In genomic region chr4:185480016-185480732, GRCh38 we compare ENCODE assay signal across 16 cellular contexts. TPM values are rescaled to one million over a fixed set of nuclear protein-coding genes. Genes with fewer than 3 reads are reported as not detected.
DNase-seq lines count a peak whose midpoint lies in the region; ATAC-seq, FAIRE-seq and TF ChIP-seq lines count a peak whose summit lies in the region.
"Had no signal": no experiment of that assay in that cellular context is flagged by ENCODE, and none has a peak within 500 bp of the region (broad histone marks: within the 10 kb centered on the region; RNA-seq: fewer than 3 reads in every experiment).

No MANE protein-coding gene starts in this region.

- 0 out of 4 replicates have a peak overlapping the region, but pooled peaks of 1 of the 2 experiments have one; percentile 22 for H3K4me2 ChIP-seq in H1 (ENCODE audit: insufficient read depth in 1 of 2, low read depth in 2 of 2, low read length in 2 of 2)

- 60% methylated on average over 15 of the region's 15 CpGs; no CpG with 5 or more reads in 1 of the 2 experiments for WGBS in H1 (ENCODE audit: extremely low coverage in 1 of 2, insufficient coverage in 1 of 2, insufficient read length in 1 of 2, insufficient replicate concordance in 2 of 2, low coverage in 1 of 2, low lambda C conversion rate in 2 of 2, missing lambda C conversion rate in 1 of 2), 2 experiments

- H3K56ac ChIP-seq in H1 (replicated peaks; ENCODE audit: insufficient read length, low read depth, low read length) = no peak overlapping the region

- H3K4ac ChIP-seq in H1 (replicated peaks; ENCODE audit: insufficient read length, low read depth, low read length) = no peak overlapping the region

- peaks cover 89% of the 10 kb centered on the region for H3K27me3 Mint-ChIP-seq in nephron progenitor cell (ENCODE audit: low read depth, poor library complexity)

- no peak overlapping the region for H3K14ac ChIP-seq in H1 (ENCODE audit: insufficient read length)

- no peaks in the 10 kb centered on the region for H3K79me1 ChIP-seq in H1 (ENCODE audit: low read depth, low read length)

- H3K9me3 Mint-ChIP-seq in nephron progenitor cell = no peaks in the 10 kb centered on the region
- H3K9me3 Mint-ChIP-seq: activated naive CD8-positive, alpha-beta T cell treated with anti-CD3 and anti-CD28 coated beads, Interleukin-2, amount 50 U/mL, for 24 hours; HFFc6 had no signal

- no peak overlapping the region for H3K4me3 Mint-ChIP-seq in nephron progenitor cell
- H3K4me3 Mint-ChIP-seq: activated naive CD8-positive, alpha-beta T cell treated with anti-CD3 and anti-CD28 coated beads, Interleukin-2, amount 50 U/mL, for 24 hours; HFFc6 had no signal

- POLR2A ChIA-PET in H1 (lab: Charles Lee; ENCODE audit: partially characterized antibody) = interaction anchor here (1.1 kb wide), 1 partner anchor 18 kb away, joined by 4 read pairs; no protein-coding TSS in a partner anchor

- no peak for TF ChIP-seq EP300 in H1 (IDR thresholded peaks at IDR 0.05; ENCODE audit: borderline replicate concordance in 1 of 2, low read depth in 2 of 2, low read length in 2 of 2)

- H2BK5ac ChIP-seq in H1 (ENCODE audit: low read depth, low read length) = no peak overlapping the region

- no peak overlapping the region for H2BK120ac ChIP-seq in H1 (replicated peaks; ENCODE audit: low read depth, low read length)

- TF ChIP-seq CTCF in H1 (IDR thresholded peaks at IDR 0.05; ENCODE audit: control extremely low read depth in 1 of 3, insufficient read depth in 1 of 3, low read depth in 1 of 3, low read length in 3 of 3) (no peak), nephron progenitor cell (IDR thresholded peaks at IDR 0.05) (no peak)

- H3K23ac ChIP-seq in H1 (ENCODE audit: insufficient read length) = no peak overlapping the region

- H2BK12ac ChIP-seq in H1 (ENCODE audit: low read depth, low read length) = no peak overlapping the region

- H4K5ac ChIP-seq in H1 (ENCODE audit: insufficient read length, low read depth, low read length) = no peak overlapping the region

- no peaks in the 10 kb centered on the region for H4K20me1 ChIP-seq in H1 (replicated peaks in 1 of 2; ENCODE audit: control insufficient read depth in 1 of 2, insufficient read depth in 2 of 2, low read length in 2 of 2)

- TF ChIP-seq POLR2A in H1 (IDR thresholded peaks at IDR 0.05; ENCODE audit: control extremely low read depth in 1 of 2, low read depth in 2 of 2, low read length in 2 of 2) = no peak

- ATAC-seq in GM18868 (IDR thresholded peaks at IDR 0.05; ENCODE audit: unreplicated experiment) (peak; percentile 28), GM21447 (IDR thresholded peaks at IDR 0.05; ENCODE audit: unreplicated experiment) (peak; percentile 30), HG03064 (IDR thresholded peaks at IDR 0.05; ENCODE audit: low read depth, unreplicated experiment) (peak; percentile 14)

- no peaks in the 10 kb centered on the region for H3K4me1 Mint-ChIP-seq in nephron progenitor cell

- H3K27ac Mint-ChIP-seq in nephron progenitor cell = no peak overlapping the region
- H3K27ac Mint-ChIP-seq: activated naive CD8-positive, alpha-beta T cell treated with anti-CD3 and anti-CD28 coated beads, Interleukin-2, amount 50 U/mL, for 24 hours; HFFc6; IgD-negative memory B cell had no signal

- H3K18ac ChIP-seq in H1 (ENCODE audit: extremely low read depth, low read length) = no peak overlapping the region

- peaks cover 0 to 8% (median 5%) of the 10 kb centered on the region in 4 experiments; a peak in 3 of 7 replicates for H3K4me1 ChIP-seq in H1 (replicated peaks in 1 of 4; ENCODE audit: control insufficient read depth in 3 of 4, insufficient read depth in 4 of 4, low read length in 3 of 4)

- no peak overlapping the region for H4K8ac ChIP-seq in H1 (ENCODE audit: extremely low read depth, insufficient read depth, low read length)

- H2AK5ac ChIP-seq in H1 (ENCODE audit: low read depth, low read length) = no peak overlapping the region

- no peak overlapping the region for H4K91ac ChIP-seq in H1 (replicated peaks; ENCODE audit: insufficient read length, low read length)

- no peak overlapping the region for H3K4me3 ChIP-seq in H1 (ENCODE audit: extremely low read depth in 1 of 4, insufficient read depth in 2 of 4, low read depth in 3 of 4, low read length in 4 of 4)

- H3K36me3 ChIP-seq in H1 (ENCODE audit: control insufficient read depth in 2 of 4, insufficient read depth in 4 of 4, low read length in 3 of 4) = no peaks in the 10 kb centered on the region

- H3K36me3 Mint-ChIP-seq in nephron progenitor cell (ENCODE audit: low read depth) = no peaks in the 10 kb centered on the region
- H3K36me3 Mint-ChIP-seq: IgD-negative memory B cell had no signal

- no peaks in the 10 kb centered on the region for H3K9me3 ChIP-seq in H1 (ENCODE audit: insufficient read depth in 2 of 2, low read depth in 1 of 2, low read length in 1 of 2)

- H2AFZ ChIP-seq in H1 (ENCODE audit: low read length) = no peak overlapping the region

- no peak overlapping the region for H3K27ac ChIP-seq in H1 (ENCODE audit: low read depth, low read length)

- H2BK15ac ChIP-seq in H1 (ENCODE audit: low read length) = no peak overlapping the region

- CTCF ChIA-PET in H1 (lab: Charles Lee; ENCODE audit: partially characterized antibody) = interaction anchor here (0.6 to 1.4 kb wide), 3 partner anchors 118 to 545 kb away, joined by 3 to 7 read pairs (median 3); no protein-coding TSS in a partner anchor

- H3K79me2 ChIP-seq in H1 (ENCODE audit: control insufficient read depth in 1 of 2, insufficient read depth in 2 of 2, low read length in 2 of 2) = no peaks in the 10 kb centered on the region

- H2BK20ac ChIP-seq in H1 (ENCODE audit: low read length) = no peak overlapping the region

- H3K27me3 ChIP-seq in H1 (replicated peaks in 1 of 4; ENCODE audit: control insufficient read depth in 3 of 4, extremely low read depth in 1 of 4, insufficient read depth in 3 of 4, low read length in 3 of 4) = peaks cover 12 to 43% (median 29%) of the 10 kb centered on the region in 4 experiments

- TF ChIP-seq RAD21 in H1 (IDR thresholded peaks at IDR 0.05 in 1 of 2, conservative IDR thresholded peaks at IDR 0.05 in 1 of 2; ENCODE audit: low read depth in 2 of 2, low read length in 2 of 2) = no peak

- DNase-seq in H1 (ENCODE audit: low read depth in 1 of 2, low spot score in 2 of 2) (no peak), nephron progenitor cell (no peak), NCI-H2171 (lab: John Stamatoyannopoulos, UW) (no peak), DMS153 treated with DMSO at 0.1 percent for 48 hours (lab: John Stamatoyannopoulos, UW; ENCODE audit: unreplicated experiment) (no peak), mucosa of gallbladder (ENCODE audit: low spot score) (no peak)
- DNase-seq: activated naive CD8-positive, alpha-beta T cell treated with anti-CD3 and anti-CD28 coated beads, Interleukin-2, amount 50 U/mL, for 24 hours; cortex of kidney; HFFc6; NCI-H1930; stimulated activated CD8-positive, alpha-beta memory T cell treated with anti-CD3 and anti-CD28 coated beads, Interleukin-4, amount 100 ng/mL, for 48 hours; T-helper 9 cell had no signal

- H3K23me2 ChIP-seq in H1 (ENCODE audit: low read depth, low read length) = no peaks in the 10 kb centered on the region

- FAIRE-seq in H1 (lab: Jason Lieb, UNC) = no peak
- FAIRE-seq: keratinocyte had no signal

- H3K9ac ChIP-seq in H1 (replicated peaks in 1 of 4; ENCODE audit: extremely low read depth in 1 of 4, low read depth in 3 of 4, low read length in 3 of 4) = no peak overlapping the region

TF ChIP-seq in H1, 55 proteins besides CTCF, POLR2A, EP300 and RAD21 (continues in another document):
- TF ChIP-seq TCF12 (IDR thresholded peaks at IDR 0.05; ENCODE audit: low read depth, low read length) (0 out of 2 replicates have a peak, but pooled peaks have one; percentile 33), CBX5 (IDR thresholded peaks at IDR 0.05; ENCODE audit: low read depth, low read length) (no peak), HDAC2 (IDR thresholded peaks at IDR 0.05; ENCODE audit: borderline replicate concordance in 1 of 2, low read depth in 2 of 2, low read length in 2 of 2) (no peak), CEBPB (IDR thresholded peaks at IDR 0.05; ENCODE audit: low read depth, low read length) (0 out of 2 replicates have a peak, but pooled peaks have one; percentile 21), CHD2 (IDR thresholded peaks at IDR 0.05; ENCODE audit: low read length) (no peak), SUZ12 (IDR thresholded peaks at IDR 0.05; ENCODE audit: low read length) (no peak)

RNA-seq across cellular contexts. Expression of gene CCDC110, which starts 8.6 kb away (rescaled TPM):
- total RNA-seq in H1 (2021; fragmentation: NEBNext Ultra II Directional; extraction: Animal tissue kit (Norgen Biotek cat#: 25700)) = 2.5 and 3.1 TPM in 2 replicates
- 0.33 and 0.36 TPM in 2 replicates for polyA plus RNA-seq in H1 (2011; rRNA removed)
- polyA plus RNA-seq in H1 (2011; cell fraction: cytosol; rRNA removed) = 0.87 TPM
- 0.76 TPM for polyA plus RNA-seq in H1 (2011; cell fraction: nucleus; rRNA removed)
- 1.1 to 2.3 TPM (median 1.4 TPM) in 4 replicates for polyA plus RNA-seq in H1 (2012, experiment 1 of 2)
- 0.28 TPM for polyA plus RNA-seq in H1 (2012, experiment 2 of 2)
- polyA plus RNA-seq in H1 (2013, experiment 1 of 2) = 3.1 TPM
- 3.1 TPM for polyA plus RNA-seq in H1 (2013, experiment 2 of 2)
- 1.6 and 2.1 TPM in 2 replicates for polyA minus RNA-seq in H1 (2011; rRNA and poly(A)+ RNA removed)
- 3.6 TPM for polyA minus RNA-seq in H1 (2011; cell fraction: cytosol; rRNA and poly(A)+ RNA removed)
- 7.4 TPM for polyA minus RNA-seq in H1 (2011; cell fraction: nucleus; rRNA and poly(A)+ RNA removed)
- total RNA-seq in mucosa of gallbladder = 0.78 TPM
- total RNA-seq: HFFc6 had no signal
- polyA plus RNA-seq: IgD-negative memory B cell, keratinocyte had no signal

RNA-seq across cellular contexts. Expression of gene UFSP2, which starts 54.4 kb away (rescaled TPM):
- total RNA-seq in H1 (2021; fragmentation: NEBNext Ultra II Directional; extraction: Animal tissue kit (Norgen Biotek cat#: 25700)) = 24.0 and 26.0 TPM in 2 replicates
- 15.7 and 22.9 TPM in 2 replicates for polyA plus RNA-seq in H1 (2011; rRNA removed)
- polyA plus RNA-seq in H1 (2011; cell fraction: cytosol; rRNA removed) = 28.6 TPM
- polyA plus RNA-seq in H1 (2011; cell fraction: nucleus; rRNA removed) = 8.4 TPM
- 30.8 to 43.4 TPM (median 31.2 TPM) in 4 replicates for polyA plus RNA-seq in H1 (2012, experiment 1 of 2)
- 4.5 TPM for polyA plus RNA-seq in H1 (2012, experiment 2 of 2)
- polyA plus RNA-seq in H1 (2013, experiment 1 of 2) = 17.6 TPM
- polyA plus RNA-seq in H1 (2013, experiment 2 of 2) = 18.5 TPM
- 23.2 and 34.1 TPM in 2 replicates for polyA minus RNA-seq in H1 (2011; rRNA and poly(A)+ RNA removed)
- polyA minus RNA-seq in H1 (2011; cell fraction: cytosol; rRNA and poly(A)+ RNA removed) = 23.7 TPM
- polyA minus RNA-seq in H1 (2011; cell fraction: nucleus; rRNA and poly(A)+ RNA removed) = 26.7 TPM
- 29.7 TPM for total RNA-seq in mucosa of gallbladder

RNA-seq across cellular contexts. Expression of gene PDLIM3, which starts 55.1 kb away (rescaled TPM):
- total RNA-seq in H1 (2021; fragmentation: NEBNext Ultra II Directional; extraction: Animal tissue kit (Norgen Biotek cat#: 25700)) = 7.6 and 8.1 TPM in 2 replicates
- 8.1 and 8.9 TPM in 2 replicates for polyA plus RNA-seq in H1 (2011; rRNA removed)
- 11.8 TPM for polyA plus RNA-seq in H1 (2011; cell fraction: cytosol; rRNA removed)
- polyA plus RNA-seq in H1 (2011; cell fraction: nucleus; rRNA removed) = 10.6 TPM
- polyA plus RNA-seq in H1 (2012, experiment 1 of 2) = 5.9 to 7.2 TPM (median 6.7 TPM) in 4 replicates
- polyA plus RNA-seq in H1 (2012, experiment 2 of 2) = 6.8 TPM
- 4.0 TPM for polyA plus RNA-seq in H1 (2013, experiment 1 of 2)
- polyA plus RNA-seq in H1 (2013, experiment 2 of 2) = 3.8 TPM
- polyA minus RNA-seq in H1 (2011; rRNA and poly(A)+ RNA removed) = 12.5 and 12.7 TPM in 2 replicates
- 8.9 TPM for polyA minus RNA-seq in H1 (2011; cell fraction: cytosol; rRNA and poly(A)+ RNA removed)
- 18.0 TPM for polyA minus RNA-seq in H1 (2011; cell fraction: nucleus; rRNA and poly(A)+ RNA removed)
- 85.5 TPM for total RNA-seq in mucosa of gallbladder
- total RNA-seq: HFFc6 had no signal
- polyA plus RNA-seq: keratinocyte had no signal
